ENCODE assay signal across 24 cellular contexts in the genomic region with DNA sequence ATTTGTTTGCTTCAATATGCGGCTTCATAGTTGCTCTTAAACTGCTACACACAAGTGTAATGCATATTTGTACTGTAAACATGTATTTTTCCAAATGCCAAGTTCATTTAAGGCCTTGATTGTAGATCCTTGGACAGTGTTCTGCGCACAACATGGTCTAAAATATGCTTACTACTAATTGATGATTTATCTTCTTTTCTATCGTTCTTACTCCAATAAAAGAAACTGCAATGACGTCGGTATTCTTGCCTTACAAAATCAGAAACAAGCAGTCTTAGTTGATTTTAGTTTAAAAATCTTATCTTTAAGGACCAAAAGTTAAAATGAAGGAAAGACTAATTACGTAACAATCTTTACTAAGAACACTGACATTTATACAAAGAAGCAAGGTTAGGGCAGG.
"Had no signal": no experiment of that assay in that cellular context is flagged by ENCODE, and none has a peak within 500 bp of the region (broad histone marks: within the 10 kb centered on the region; RNA-seq: fewer than 3 reads in every experiment).

No MANE protein-coding gene starts in this region.

- H3K27me3 Mint-ChIP-seq: natural killer cell treated with Interleukin-12 subunit alpha and Interleukin-12 subunit beta and Interleukin-15 and Interleukin-18, amount 100 ng/mL, for 72 hours had no signal

- H3K36me3 ChIP-seq: left ventricle myocardium inferior, spleen, tibial nerve had no signal

- H3K27ac ChIP-seq: coronary artery, dorsolateral prefrontal cortex, left ventricle myocardium inferior, spleen, tibial nerve had no signal

- H3K9me3 Mint-ChIP-seq: activated naive CD4-positive, alpha-beta T cell treated with anti-CD3 and anti-CD28 coated beads, Interleukin-2, amount 50 U/mL, for 72 hours; natural killer cell treated with Interleukin-12 subunit alpha and Interleukin-12 subunit beta and Interleukin-15 and Interleukin-18, amount 100 ng/mL, for 72 hours; T-helper 2 cell treated with Interferon-gamma antibody and Interleukin-4, amounts not matched to agents 5 μg/mL and 100 μg/mL, for 36 hours had no signal

- H3K9me3 ChIP-seq: left ventricle myocardium inferior, mucosa of descending colon, spleen, tibial nerve had no signal

- H3K4me3 ChIP-seq: coronary artery, dorsolateral prefrontal cortex, left ventricle myocardium inferior, lung, mucosa of descending colon, spleen, tibial nerve had no signal

- ATAC-seq: activated naive CD4-positive, alpha-beta T cell treated with anti-CD3 and anti-CD28 coated beads, Interleukin-2, amount 50 U/mL, for 72 hours; activated T-cell treated with anti-CD3 and anti-CD28 coated beads, Interleukin-2, amount 50 U/mL, for 72 hours; mucosa of descending colon; natural killer cell treated with Interleukin-12 subunit alpha and Interleukin-12 subunit beta and Interleukin-15 and Interleukin-18, amount 100 ng/mL, for 72 hours had no signal

- H3K4me3 Mint-ChIP-seq: activated T-cell treated with anti-CD3 and anti-CD28 coated beads, Interleukin-2, amount 50 U/mL, for 72 hours; natural killer cell treated with Interleukin-12 subunit alpha and Interleukin-12 subunit beta and Interleukin-15 and Interleukin-18, amount 100 ng/mL, for 72 hours; T-helper 2 cell treated with Interferon-gamma antibody and Interleukin-4, amounts not matched to agents 5 μg/mL and 100 μg/mL, for 36 hours had no signal

- DNase-seq: activated CD4-positive, alpha-beta T cell treated with anti-CD3 and anti-CD28 coated beads for 4 hours; activated CD4-positive, alpha-beta T cell treated with anti-CD3 and anti-CD28 coated beads, Interleukin-2, amount 50 U/mL, for 4 hours; activated CD4-positive, CD25-positive, alpha-beta regulatory T cell; activated naive CD4-positive, alpha-beta T cell; activated T-cell treated with anti-CD3 and anti-CD28 coated beads for 4 hours; activated T-cell treated with anti-CD3 and anti-CD28 coated beads, Interleukin-2, amount 50 U/mL, for 72 hours; anterior cingulate cortex; cerebellar nuclear complex; dorsolateral prefrontal cortex; effector memory CD4-positive, alpha-beta T cell; erythroblast; foreskin melanocyte; islet precursor cell; left ventricle myocardium inferior; mucosa of descending colon; posterior cingulate gyrus; spleen; stimulated activated naive CD4-positive, alpha-beta T cell treated with Interleukin-2 at 50 U/mL for 16 hours had no signal

- H3K36me3 Mint-ChIP-seq: activated naive CD4-positive, alpha-beta T cell treated with anti-CD3 and anti-CD28 coated beads, Interleukin-2, amount 50 U/mL, for 72 hours; natural killer cell treated with Interleukin-12 subunit alpha and Interleukin-12 subunit beta and Interleukin-15 and Interleukin-18, amount 100 ng/mL, for 72 hours had no signal

- H3K27ac Mint-ChIP-seq: activated naive CD4-positive, alpha-beta T cell treated with anti-CD3 and anti-CD28 coated beads, Interleukin-2, amount 50 U/mL, for 72 hours; activated T-cell treated with anti-CD3 and anti-CD28 coated beads, Interleukin-2, amount 50 U/mL, for 72 hours; T-helper 2 cell treated with Interferon-gamma antibody and Interleukin-4, amounts not matched to agents 5 μg/mL and 100 μg/mL, for 36 hours had no signal

- H3K27me3 ChIP-seq: dorsolateral prefrontal cortex, spleen, tibial nerve had no signal
